Comparison of ENCODE assay signal across 1 cellular context in genomic region chr4:3803475-3803847, GRCh38.
TF ChIP-seq lines count a peak whose summit lies in the region.

No MANE protein-coding gene starts in this region.

TF ChIP-seq in HepG2, 621 proteins besides CTCF, POLR2A, EP300 and RAD21 (continued from another document and continues in another):
- TF ChIP-seq KDM2A (CRISPR knock-in tag; IDR thresholded peaks at IDR 0.05; ENCODE audit: borderline replicate concordance, low read depth) (peak; percentile 34; the same call in 1 of the 2 replicates), CHCHD3 (CRISPR knock-in tag; IDR thresholded peaks at IDR 0.05) (no peak), ZNF724P (CRISPR knock-in tag; IDR thresholded peaks at IDR 0.05; ENCODE audit: borderline replicate concordance) (no peak), AKAP8 (CRISPR knock-in tag; IDR thresholded peaks at IDR 0.05) (no peak), RBM39 (IDR thresholded peaks at IDR 0.05; ENCODE audit: low read depth, low read length, poor library complexity, severe bottlenecking) (no peak), ZSCAN25 (CRISPR knock-in tag; IDR thresholded peaks at IDR 0.05) (no peak), MEIS2 (CRISPR knock-in tag; IDR thresholded peaks at IDR 0.05) (no peak), MAFG (CRISPR knock-in tag; IDR thresholded peaks at IDR 0.05) (no peak), HIC2 (CRISPR knock-in tag; IDR thresholded peaks at IDR 0.05; ENCODE audit: low read depth) (peak; percentile 16; the same call in 1 of the 2 replicates), ZNF251 (CRISPR knock-in tag; IDR thresholded peaks at IDR 0.05) (no peak), ZFP82 (CRISPR knock-in tag; IDR thresholded peaks at IDR 0.05; ENCODE audit: borderline replicate concordance) (no peak), MTF1 (CRISPR knock-in tag; IDR thresholded peaks at IDR 0.05) (no peak), MZF1 (CRISPR knock-in tag; IDR thresholded peaks at IDR 0.05; ENCODE audit: borderline replicate concordance) (no peak), PITX1 (CRISPR knock-in tag; IDR thresholded peaks at IDR 0.05) (no peak), ZNF749 (CRISPR knock-in tag; IDR thresholded peaks at IDR 0.05; ENCODE audit: borderline replicate concordance) (no peak; the same call in 1 of the 2 replicates), SP140L (CRISPR knock-in tag; IDR thresholded peaks at IDR 0.05; ENCODE audit: borderline replicate concordance) (no peak), ZNF615 (CRISPR knock-in tag; IDR thresholded peaks at IDR 0.05; ENCODE audit: borderline replicate concordance) (no peak), ZSCAN21 (CRISPR knock-in tag; IDR thresholded peaks at IDR 0.05; ENCODE audit: borderline replicate concordance) (peak; percentile 80; the same call in 1 of the 2 replicates), ZNF780A (CRISPR knock-in tag; IDR thresholded peaks at IDR 0.05) (no peak), FOXO1 (CRISPR knock-in tag; IDR thresholded peaks at IDR 0.05) (no peak), ZNF343 (CRISPR knock-in tag; IDR thresholded peaks at IDR 0.05) (no peak), HOXA7 (CRISPR knock-in tag; IDR thresholded peaks at IDR 0.05) (no peak), SCMH1 (CRISPR knock-in tag; IDR thresholded peaks at IDR 0.05; ENCODE audit: borderline replicate concordance) (no peak), CCDC6 (CRISPR knock-in tag; IDR thresholded peaks at IDR 0.05) (0 out of 2 replicates have a peak, but pooled peaks have one; percentile 53), TBP (CRISPR knock-in tag; IDR thresholded peaks at IDR 0.05) (no peak), U2AF1 (optimal IDR thresholded peaks at IDR 0.05; ENCODE audit: low read depth, low read length) (no peak), LBX2 (CRISPR knock-in tag; IDR thresholded peaks at IDR 0.05; ENCODE audit: borderline replicate concordance) (no peak), ZFP90 (CRISPR knock-in tag; IDR thresholded peaks at IDR 0.05; ENCODE audit: borderline replicate concordance) (no peak), JUN (CRISPR knock-in tag; IDR thresholded peaks at IDR 0.05) (no peak), ZNF34 (CRISPR knock-in tag; IDR thresholded peaks at IDR 0.05; ENCODE audit: borderline replicate concordance) (0 out of 2 replicates have a peak, but pooled peaks have one; percentile 48), KDM5A (IDR thresholded peaks at IDR 0.05; ENCODE audit: borderline replicate concordance, low read length) (no peak), SATB2 (CRISPR knock-in tag; IDR thresholded peaks at IDR 0.05) (no peak), ZNF878 (CRISPR knock-in tag; IDR thresholded peaks at IDR 0.05) (no peak), ZC3H4 (CRISPR knock-in tag; IDR thresholded peaks at IDR 0.05; ENCODE audit: borderline replicate concordance) (no peak), ZNF75D (CRISPR knock-in tag; IDR thresholded peaks at IDR 0.05; ENCODE audit: borderline replicate concordance) (no peak), RORA (CRISPR knock-in tag; IDR thresholded peaks at IDR 0.05) (no peak), ZBTB49 (CRISPR knock-in tag; IDR thresholded peaks at IDR 0.05; ENCODE audit: borderline replicate concordance) (no peak), MTA1 (CRISPR knock-in tag; IDR thresholded peaks at IDR 0.05; ENCODE audit: borderline replicate concordance) (no peak), ZNF383 (CRISPR knock-in tag; IDR thresholded peaks at IDR 0.05; ENCODE audit: borderline replicate concordance) (no peak), ZNF564 (CRISPR knock-in tag; IDR thresholded peaks at IDR 0.05) (0 out of 2 replicates have a peak, but pooled peaks have one; percentile 43), HNRNPH1 (optimal IDR thresholded peaks at IDR 0.05; ENCODE audit: low read depth, low read length) (no peak), TOPORS (CRISPR knock-in tag; IDR thresholded peaks at IDR 0.05) (no peak)
- TF ChIP-seq, protein P1, sequence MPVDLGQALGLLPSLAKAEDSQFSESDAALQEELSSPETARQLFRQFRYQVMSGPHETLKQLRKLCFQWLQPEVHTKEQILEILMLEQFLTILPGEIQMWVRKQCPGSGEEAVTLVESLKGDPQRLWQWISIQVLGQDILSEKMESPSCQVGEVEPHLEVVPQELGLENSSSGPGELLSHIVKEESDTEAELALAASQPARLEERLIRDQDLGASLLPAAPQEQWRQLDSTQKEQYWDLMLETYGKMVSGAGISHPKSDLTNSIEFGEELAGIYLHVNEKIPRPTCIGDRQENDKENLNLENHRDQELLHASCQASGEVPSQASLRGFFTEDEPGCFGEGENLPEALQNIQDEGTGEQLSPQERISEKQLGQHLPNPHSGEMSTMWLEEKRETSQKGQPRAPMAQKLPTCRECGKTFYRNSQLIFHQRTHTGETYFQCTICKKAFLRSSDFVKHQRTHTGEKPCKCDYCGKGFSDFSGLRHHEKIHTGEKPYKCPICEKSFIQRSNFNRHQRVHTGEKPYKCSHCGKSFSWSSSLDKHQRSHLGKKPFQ (CRISPR knock-in tag; IDR thresholded peaks at IDR 0.05; ENCODE audit: insufficient replicate concordance): no peak
- TF ChIP-seq, protein P2, sequence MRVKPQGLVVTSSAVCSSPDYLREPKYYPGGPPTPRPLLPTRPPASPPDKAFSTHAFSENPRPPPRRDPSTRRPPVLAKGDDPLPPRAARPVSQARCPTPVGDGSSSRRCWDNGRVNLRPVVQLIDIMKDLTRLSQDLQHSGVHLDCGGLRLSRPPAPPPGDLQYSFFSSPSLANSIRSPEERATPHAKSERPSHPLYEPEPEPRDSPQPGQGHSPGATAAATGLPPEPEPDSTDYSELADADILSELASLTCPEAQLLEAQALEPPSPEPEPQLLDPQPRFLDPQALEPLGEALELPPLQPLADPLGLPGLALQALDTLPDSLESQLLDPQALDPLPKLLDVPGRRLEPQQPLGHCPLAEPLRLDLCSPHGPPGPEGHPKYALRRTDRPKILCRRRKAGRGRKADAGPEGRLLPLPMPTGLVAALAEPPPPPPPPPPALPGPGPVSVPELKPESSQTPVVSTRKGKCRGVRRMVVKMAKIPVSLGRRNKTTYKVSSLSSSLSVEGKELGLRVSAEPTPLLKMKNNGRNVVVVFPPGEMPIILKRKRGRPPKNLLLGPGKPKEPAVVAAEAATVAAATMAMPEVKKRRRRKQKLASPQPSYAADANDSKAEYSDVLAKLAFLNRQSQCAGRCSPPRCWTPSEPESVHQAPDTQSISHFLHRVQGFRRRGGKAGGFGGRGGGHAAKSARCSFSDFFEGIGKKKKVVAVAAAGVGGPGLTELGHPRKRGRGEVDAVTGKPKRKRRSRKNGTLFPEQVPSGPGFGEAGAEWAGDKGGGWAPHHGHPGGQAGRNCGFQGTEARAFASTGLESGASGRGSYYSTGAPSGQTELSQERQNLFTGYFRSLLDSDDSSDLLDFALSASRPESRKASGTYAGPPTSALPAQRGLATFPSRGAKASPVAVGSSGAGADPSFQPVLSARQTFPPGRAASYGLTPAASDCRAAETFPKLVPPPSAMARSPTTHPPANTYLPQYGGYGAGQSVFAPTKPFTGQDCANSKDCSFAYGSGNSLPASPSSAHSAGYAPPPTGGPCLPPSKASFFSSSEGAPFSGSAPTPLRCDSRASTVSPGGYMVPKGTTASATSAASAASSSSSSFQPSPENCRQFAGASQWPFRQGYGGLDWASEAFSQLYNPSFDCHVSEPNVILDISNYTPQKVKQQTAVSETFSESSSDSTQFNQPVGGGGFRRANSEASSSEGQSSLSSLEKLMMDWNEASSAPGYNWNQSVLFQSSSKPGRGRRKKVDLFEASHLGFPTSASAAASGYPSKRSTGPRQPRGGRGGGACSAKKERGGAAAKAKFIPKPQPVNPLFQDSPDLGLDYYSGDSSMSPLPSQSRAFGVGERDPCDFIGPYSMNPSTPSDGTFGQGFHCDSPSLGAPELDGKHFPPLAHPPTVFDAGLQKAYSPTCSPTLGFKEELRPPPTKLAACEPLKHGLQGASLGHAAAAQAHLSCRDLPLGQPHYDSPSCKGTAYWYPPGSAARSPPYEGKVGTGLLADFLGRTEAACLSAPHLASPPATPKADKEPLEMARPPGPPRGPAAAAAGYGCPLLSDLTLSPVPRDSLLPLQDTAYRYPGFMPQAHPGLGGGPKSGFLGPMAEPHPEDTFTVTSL (CRISPR knock-in tag; IDR thresholded peaks at IDR 0.05; ENCODE audit: borderline replicate concordance): no peak
- TF ChIP-seq, protein P3, sequence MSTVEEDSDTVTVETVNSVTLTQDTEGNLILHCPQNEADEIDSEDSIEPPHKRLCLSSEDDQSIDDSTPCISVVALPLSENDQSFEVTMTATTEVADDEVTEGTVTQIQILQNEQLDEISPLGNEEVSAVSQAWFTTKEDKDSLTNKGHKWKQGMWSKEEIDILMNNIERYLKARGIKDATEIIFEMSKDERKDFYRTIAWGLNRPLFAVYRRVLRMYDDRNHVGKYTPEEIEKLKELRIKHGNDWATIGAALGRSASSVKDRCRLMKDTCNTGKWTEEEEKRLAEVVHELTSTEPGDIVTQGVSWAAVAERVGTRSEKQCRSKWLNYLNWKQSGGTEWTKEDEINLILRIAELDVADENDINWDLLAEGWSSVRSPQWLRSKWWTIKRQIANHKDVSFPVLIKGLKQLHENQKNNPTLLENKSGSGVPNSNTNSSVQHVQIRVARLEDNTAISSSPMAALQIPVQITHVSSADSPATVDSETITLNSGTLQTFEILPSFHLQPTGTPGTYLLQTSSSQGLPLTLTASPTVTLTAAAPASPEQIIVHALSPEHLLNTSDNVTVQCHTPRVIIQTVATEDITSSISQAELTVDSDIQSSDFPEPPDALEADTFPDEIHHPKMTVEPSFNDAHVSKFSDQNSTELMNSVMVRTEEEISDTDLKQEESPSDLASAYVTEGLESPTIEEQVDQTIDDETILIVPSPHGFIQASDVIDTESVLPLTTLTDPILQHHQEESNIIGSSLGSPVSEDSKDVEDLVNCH (CRISPR knock-in tag; IDR thresholded peaks at IDR 0.05): no peak
- TF ChIP-seq, protein P4, sequence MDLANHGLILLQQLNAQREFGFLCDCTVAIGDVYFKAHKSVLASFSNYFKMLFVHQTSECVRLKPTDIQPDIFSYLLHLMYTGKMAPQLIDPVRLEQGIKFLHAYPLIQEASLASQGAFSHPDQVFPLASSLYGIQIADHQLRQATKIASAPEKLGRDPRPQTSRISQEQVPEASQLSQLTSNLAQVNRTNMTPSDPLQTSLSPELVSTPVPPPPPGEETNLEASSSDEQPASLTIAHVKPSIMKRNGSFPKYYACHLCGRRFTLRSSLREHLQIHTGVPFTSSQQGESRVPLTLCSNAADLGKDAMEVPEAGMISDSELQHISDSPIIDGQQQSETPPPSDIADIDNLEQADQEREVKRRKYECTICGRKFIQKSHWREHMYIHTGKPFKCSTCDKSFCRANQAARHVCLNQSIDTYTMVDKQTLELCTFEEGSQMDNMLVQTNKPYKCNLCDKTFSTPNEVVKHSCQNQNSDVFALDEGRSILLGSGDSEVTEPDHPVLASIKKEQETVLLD (CRISPR knock-in tag; IDR thresholded peaks at IDR 0.05; ENCODE audit: low read depth): no peak
- TF ChIP-seq, protein P5, sequence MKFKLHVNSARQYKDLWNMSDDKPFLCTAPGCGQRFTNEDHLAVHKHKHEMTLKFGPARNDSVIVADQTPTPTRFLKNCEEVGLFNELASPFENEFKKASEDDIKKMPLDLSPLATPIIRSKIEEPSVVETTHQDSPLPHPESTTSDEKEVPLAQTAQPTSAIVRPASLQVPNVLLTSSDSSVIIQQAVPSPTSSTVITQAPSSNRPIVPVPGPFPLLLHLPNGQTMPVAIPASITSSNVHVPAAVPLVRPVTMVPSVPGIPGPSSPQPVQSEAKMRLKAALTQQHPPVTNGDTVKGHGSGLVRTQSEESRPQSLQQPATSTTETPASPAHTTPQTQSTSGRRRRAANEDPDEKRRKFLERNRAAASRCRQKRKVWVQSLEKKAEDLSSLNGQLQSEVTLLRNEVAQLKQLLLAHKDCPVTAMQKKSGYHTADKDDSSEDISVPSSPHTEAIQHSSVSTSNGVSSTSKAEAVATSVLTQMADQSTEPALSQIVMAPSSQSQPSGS (CRISPR knock-in tag; IDR thresholded peaks at IDR 0.05): 0 out of 2 replicates have a peak, but pooled peaks have one; percentile 23
